8 cellular contexts compared by ENCODE assay signal in the genomic region with DNA sequence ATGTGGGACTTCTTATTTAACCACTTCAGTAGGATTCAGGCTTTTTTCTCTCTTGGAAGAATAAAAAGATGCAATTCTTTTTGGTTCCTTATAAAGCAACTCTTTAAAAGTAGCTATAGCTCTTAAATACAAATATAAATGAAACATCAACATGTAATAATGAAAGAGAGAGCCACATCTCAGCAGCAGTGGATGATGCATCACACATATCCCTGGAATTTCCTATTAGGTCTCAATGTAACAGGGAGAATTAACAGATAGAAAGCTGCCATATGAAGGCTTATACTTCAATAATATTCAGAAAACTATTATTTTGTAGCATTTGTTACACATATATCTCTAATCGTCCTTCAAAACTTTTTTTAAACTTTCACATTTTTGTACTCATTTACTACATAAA.
"Had no signal": no experiment of that assay in that cellular context is flagged by ENCODE, and none has a peak within 500 bp of the region (broad histone marks: within the 10 kb centered on the region; RNA-seq: fewer than 3 reads in every experiment).

No MANE protein-coding gene starts in this region.

- ATAC-seq: GM12878 had no signal

- FAIRE-seq: G401.6, GM12878, GM12891, GM12892, GM18507, GM19239 had no signal

- DNase-seq: GDM1, GF-D8 had no signal

- H3K4me3 ChIP-seq: GM12878 had no signal
